In genomic region chr11:102006835-102007566, GRCh38 we compare ENCODE assay signal across 18 cellular contexts. TPM values are rescaled to one million over a fixed set of nuclear protein-coding genes. Genes with fewer than 3 reads are reported as not detected.
DNase-seq lines count a peak whose midpoint lies in the region; ATAC-seq and TF ChIP-seq lines count a peak whose summit lies in the region.
"Had no signal": no experiment of that assay in that cellular context is flagged by ENCODE, and none has a peak within 500 bp of the region (broad histone marks: within the 10 kb centered on the region; RNA-seq: fewer than 3 reads in every experiment).

No MANE protein-coding gene starts in this region.

- H3K27me3 Mint-ChIP-seq in type B pancreatic cell, result no peaks in the 10 kb centered on the region
- peaks cover 7% of the 10 kb centered on the region for H3K27me3 Mint-ChIP-seq in CD4-positive, alpha-beta T cell
- H3K27me3 Mint-ChIP-seq: IgD-negative memory B cell had no signal

- no peaks in the 10 kb centered on the region for H3K27me3 ChIP-seq in PC-9 (ENCODE audit: insufficient read depth, low read depth)
- H3K27me3 ChIP-seq in left lung, result no peaks in the 10 kb centered on the region
- H3K27me3 ChIP-seq in CD4-positive, alpha-beta T cell (ENCODE audit: control insufficient read depth, insufficient read depth, low read length), result no peaks in the 10 kb centered on the region
- H3K27me3 ChIP-seq in mesenchymal stem cell (ENCODE audit: control insufficient read depth in 1 of 2, insufficient read depth in 1 of 2, low read length in 2 of 2), result no peaks in the 10 kb centered on the region
- H3K27me3 ChIP-seq: esophagus muscularis mucosa had no signal

- no peaks in the 10 kb centered on the region for H3K9me2 ChIP-seq in PC-9 (ENCODE audit: insufficient read depth)

- H2BK5ac ChIP-seq in mesenchymal stem cell (ENCODE audit: low read depth, low read length, poor library complexity, severe bottlenecking), result no peak overlapping the region

- peak overlapping the region; percentile 78 for H3K27ac Mint-ChIP-seq in type B pancreatic cell
- no peak overlapping the region for H3K27ac Mint-ChIP-seq in CD4-positive, alpha-beta T cell
- H3K27ac Mint-ChIP-seq: activated CD4-positive, alpha-beta memory T cell treated with anti-CD3 and anti-CD28 coated beads for 36 hours; GM23338; IgD-negative memory B cell had no signal

- no peaks in the 10 kb centered on the region for H3K36me3 Mint-ChIP-seq in type B pancreatic cell
- H3K36me3 Mint-ChIP-seq in CD4-positive, alpha-beta T cell (ENCODE audit: low read depth), result no peaks in the 10 kb centered on the region
- H3K36me3 Mint-ChIP-seq: activated CD4-positive, alpha-beta memory T cell treated with anti-CD3 and anti-CD28 coated beads for 36 hours; IgD-negative memory B cell had no signal

- H3K4ac ChIP-seq in mesenchymal stem cell (ENCODE audit: low read depth in 1 of 2, low read length in 2 of 2), result no peak overlapping the region

- 100% methylated on average over 2 of the region's 7 CpGs for WGBS in mesenchymal stem cell

- H3K27ac ChIP-seq in PC-9 (peak overlapping the region; percentile 90), left lung (peak overlapping the region; percentile 45 to 63), mesenchymal stem cell (ENCODE audit: low read length, poor library complexity, severe bottlenecking) (no peak overlapping the region)
- H3K27ac ChIP-seq in CD4-positive, alpha-beta T cell (ENCODE audit: low read depth, low read length), result no peak overlapping the region
- H3K27ac ChIP-seq: WERI-Rb-1 had no signal

- H4K20me1 ChIP-seq in PC-9 (ENCODE audit: insufficient read depth), result no peaks in the 10 kb centered on the region

- no peak for TF ChIP-seq CTCF in PC-9 (conservative IDR thresholded peaks at IDR 0.05)
- TF ChIP-seq CTCF in left lung (IDR thresholded peaks at IDR 0.05), result no peak
- TF ChIP-seq CTCF in type B pancreatic cell (conservative IDR thresholded peaks at IDR 0.05), result no peak
- TF ChIP-seq CTCF in CD4-positive, alpha-beta T cell (IDR thresholded peaks at IDR 0.05), result no peak

- H3K9ac ChIP-seq in mesenchymal stem cell (ENCODE audit: low read length), result no peak overlapping the region

- no peak overlapping the region for H4K91ac ChIP-seq in mesenchymal stem cell (ENCODE audit: low read length)

- peak overlapping the region; percentile 59 for H3K4me2 ChIP-seq in PC-9
- no peak overlapping the region for H3K4me2 ChIP-seq in mesenchymal stem cell (ENCODE audit: low read length, poor library complexity, severe bottlenecking)
- H3K4me2 ChIP-seq: GM23338 had no signal

- no peak overlapping the region for H3K14ac ChIP-seq in mesenchymal stem cell (ENCODE audit: low read length in 2 of 2)

- DNase-seq in NCI-H2081 (lab: John Stamatoyannopoulos, UW) (peak; percentile 39 to 46), NCI-H2081 treated with DMSO at 0.1 percent for 48 hours (lab: John Stamatoyannopoulos, UW) (no peak), PC-9 (peak in 1 of 2 experiments; percentile 90), left lung (peak; percentile 43 to 65), type B pancreatic cell (ENCODE audit: extremely low spot score, unreplicated experiment) (no peak), mesenchymal stem cell (no peak)
- DNase-seq in CD4-positive, alpha-beta T cell, result no peak
- DNase-seq: activated CD4-positive, alpha-beta memory T cell treated with anti-CD3 and anti-CD28 coated beads for 36 hours; activated T-cell treated with anti-CD3 and anti-CD28 coated beads for 4 hours; effector CD4-positive, alpha-beta T cell; right cardiac atrium; Right ventricle myocardium superior; WERI-Rb-1 had no signal

- no peak overlapping the region for H2BK120ac ChIP-seq in mesenchymal stem cell (ENCODE audit: low read depth, low read length)

- H3K4me1 Mint-ChIP-seq in type B pancreatic cell (ENCODE audit: unreplicated experiment), result peaks cover 12% of the 10 kb centered on the region
- no peaks in the 10 kb centered on the region for H3K4me1 Mint-ChIP-seq in CD4-positive, alpha-beta T cell (ENCODE audit: low read depth)

- CTCF ChIA-PET in PC-9 (lab: Charles Lee), result interaction anchor here (0.5 to 1.6 kb wide), 10 partner anchors 34 to 315 kb away, joined by 3 to 20 read pairs (median 5); partner anchors contain the start of gene CEP126
- CTCF ChIA-PET in CD4-positive, alpha-beta T cell (lab: Charles Lee), result interaction anchor here (0.6 to 3.8 kb wide), 5 partner anchors 7 to 145 kb away, joined by 3 to 30 read pairs (median 3); no protein-coding TSS in a partner anchor

- H2AFZ ChIP-seq in PC-9, result peak overlapping the region; percentile 4; the same call in 1 of the 2 replicates
- no peak overlapping the region for H2AFZ ChIP-seq in mesenchymal stem cell (ENCODE audit: low read depth, low read length)
- H2AFZ ChIP-seq: GM23338 had no signal

- no peaks in the 10 kb centered on the region for H3K79me2 ChIP-seq in PC-9 (ENCODE audit: low read depth)

- intact Hi-C loops in PC-9 (cut with micrococcal nuclease; ENCODE audit: unreplicated experiment), result loop anchor here (1.0 to 10.0 kb wide), 5 partner anchors 90 to 552 kb away; partner anchors contain the start of genes ANGPTL5 and CEP126
- intact Hi-C loops in left lung (cut with DNase I), result loop anchor here in 1 of 2 donors (5.0 kb wide), 1 partner anchor 145 kb away; no protein-coding TSS in a partner anchor
- intact Hi-C loops in CD4-positive, alpha-beta T cell (cut with DNase I, micrococcal nuclease), result loop anchor here in 1 of 2 experiments (5.0 kb wide), 2 partner anchors 90 to 1430 kb away; partner anchors contain the start of genes ANGPTL5 and CEP126

- peak overlapping the region; percentile 6; the same call in 1 of the 2 replicates for H3K4me3 ChIP-seq in PC-9
- H3K4me3 ChIP-seq in left lung, result no peak overlapping the region
- no peak overlapping the region for H3K4me3 ChIP-seq in mesenchymal stem cell (ENCODE audit: insufficient read depth in 1 of 2, low read depth in 1 of 2, low read length in 2 of 2)
- H3K4me3 ChIP-seq: esophagus muscularis mucosa, GM23338 had no signal

- no peak overlapping the region for H2BK15ac ChIP-seq in mesenchymal stem cell (ENCODE audit: low read depth, poor library complexity, severe bottlenecking)

- ATAC-seq in left lung (peak; percentile 46), HG02623 (IDR thresholded peaks at IDR 0.05; ENCODE audit: unreplicated experiment) (no peak)
- ATAC-seq in CD4-positive, alpha-beta T cell (ENCODE audit: poor library complexity), result no peak

- POLR2A ChIA-PET in PC-9 (lab: Charles Lee; ENCODE audit: unreplicated experiment), result interaction anchor here (0.6 kb wide), 1 partner anchor 10 kb away, joined by 3 read pairs; no protein-coding TSS in a partner anchor
- POLR2A ChIA-PET in CD4-positive, alpha-beta T cell (lab: Charles Lee), result interaction anchor here (1.4 kb wide), 1 partner anchor 11 kb away, joined by 4 read pairs; no protein-coding TSS in a partner anchor

- no peaks in the 10 kb centered on the region for H3K79me1 ChIP-seq in mesenchymal stem cell (replicated peaks; ENCODE audit: low read length, poor library complexity, severe bottlenecking)

- no peak overlapping the region for H3K4me3 Mint-ChIP-seq in type B pancreatic cell
- H3K4me3 Mint-ChIP-seq in CD4-positive, alpha-beta T cell, result no peak overlapping the region
- H3K4me3 Mint-ChIP-seq: activated CD4-positive, alpha-beta memory T cell treated with anti-CD3 and anti-CD28 coated beads for 36 hours; GM23338; IgD-negative memory B cell had no signal

- peaks cover 58% of the 10 kb centered on the region for H3F3A ChIP-seq in PC-9 (ENCODE audit: insufficient read depth, low read depth)

- no peaks in the 10 kb centered on the region for H3K36me3 ChIP-seq in PC-9 (ENCODE audit: low read depth)
- no peaks in the 10 kb centered on the region for H3K36me3 ChIP-seq in left lung
- peaks cover 0 to 3% of the 10 kb centered on the region in 2 experiments for H3K36me3 ChIP-seq in mesenchymal stem cell (ENCODE audit: control insufficient read depth in 1 of 2, insufficient read depth in 2 of 2, low read depth in 1 of 2, low read length in 2 of 2)
- H3K36me3 ChIP-seq: esophagus muscularis mucosa, WERI-Rb-1 had no signal

- H3K4me1 ChIP-seq in PC-9 (replicated peaks; ENCODE audit: insufficient read depth), result peaks cover 60% of the 10 kb centered on the region
- H3K4me1 ChIP-seq in left lung, result peaks cover 0 to 6% of the 10 kb centered on the region in 2 donors
- peaks cover 8% of the 10 kb centered on the region for H3K4me1 ChIP-seq in mesenchymal stem cell (ENCODE audit: control insufficient read depth, insufficient read depth, low read depth, low read length)

- H3K9me3 Mint-ChIP-seq in type B pancreatic cell, result no peaks in the 10 kb centered on the region
- no peaks in the 10 kb centered on the region for H3K9me3 Mint-ChIP-seq in CD4-positive, alpha-beta T cell
- H3K9me3 Mint-ChIP-seq: activated CD4-positive, alpha-beta memory T cell treated with anti-CD3 and anti-CD28 coated beads for 36 hours; GM23338; IgD-negative memory B cell had no signal

- no peak overlapping the region for H3K23ac ChIP-seq in mesenchymal stem cell (ENCODE audit: low read length in 2 of 2)

- H3K9me3 ChIP-seq in PC-9 (ENCODE audit: insufficient read depth, low read depth) (peaks cover 5% of the 10 kb centered on the region; the same call in 1 of the 2 replicates), left lung (no peaks in the 10 kb centered on the region), mesenchymal stem cell (ENCODE audit: control insufficient read depth, low read length) (no peaks in the 10 kb centered on the region)
- no peaks in the 10 kb centered on the region for H3K9me3 ChIP-seq in CD4-positive, alpha-beta T cell (ENCODE audit: control insufficient read depth, low read length)
- H3K9me3 ChIP-seq: esophagus muscularis mucosa had no signal

- no peak overlapping the region for H3K18ac ChIP-seq in mesenchymal stem cell (ENCODE audit: low read depth in 1 of 2, low read length in 2 of 2)

- no peak overlapping the region for H4K8ac ChIP-seq in mesenchymal stem cell (ENCODE audit: low read length)

- no peak overlapping the region for H2AK5ac ChIP-seq in mesenchymal stem cell (ENCODE audit: low read length, severe bottlenecking)

- no TSS peak for BruUV-seq in PC-9 (replicated peaks; lab: Mats Ljungman, UMichigan)

- no peak overlapping the region for H2BK12ac ChIP-seq in mesenchymal stem cell (ENCODE audit: low read length in 2 of 2)

RNA-seq across cellular contexts. Expression of gene CFAP300, which starts 40.2 kb away (rescaled TPM):
- total RNA-seq in PC-9 (2021) (1.9 and 2.2 TPM in 2 replicates), left lung (1 to 10 TPM; 6.2 to 8.1 TPM), type B pancreatic cell (ENCODE audit: low replicate concordance) (2.3 and 4.1 TPM in 2 replicates)
- total RNA-seq in CD4-positive, alpha-beta T cell, result not detected
- polyA plus RNA-seq in mesenchymal stem cell (2013, experiment 1 of 2), result 1.9 TPM
- 2.2 TPM for polyA plus RNA-seq in mesenchymal stem cell (2013, experiment 2 of 2)
- total RNA-seq: activated CD4-positive, alpha-beta memory T cell treated with anti-CD3 and anti-CD28 coated beads for 36 hours; T-helper 1 cell treated with Interleukin-12 subunit alpha and Interleukin-12 subunit beta and Interleukin-4 antibody, amounts not matched to agents 30 ng/mL and 1 ng/mL, for 36 hours had no signal
- polyA plus RNA-seq: IgD-negative memory B cell had no signal

Comparison
In these comparisons a context has a peak if more than half of its experiments do, and no peak if none do; other contexts are left out.
1. DNase-seq: peak in NCI-H2081 (2 of 2) and left lung (2 of 2); none in NCI-H2081 treated with DMSO at 0.1 percent for 48 hours (single experiment), type B pancreatic cell (single experiment), CD4-positive, alpha-beta T cell (0 of 10) and mesenchymal stem cell (single experiment).
2. H3K27ac ChIP-seq: peak in PC-9 (single experiment) and left lung (2 of 2); none in CD4-positive, alpha-beta T cell (single experiment) and mesenchymal stem cell (single experiment).